8 cellular contexts compared by ENCODE assay signal in the genomic region with DNA sequence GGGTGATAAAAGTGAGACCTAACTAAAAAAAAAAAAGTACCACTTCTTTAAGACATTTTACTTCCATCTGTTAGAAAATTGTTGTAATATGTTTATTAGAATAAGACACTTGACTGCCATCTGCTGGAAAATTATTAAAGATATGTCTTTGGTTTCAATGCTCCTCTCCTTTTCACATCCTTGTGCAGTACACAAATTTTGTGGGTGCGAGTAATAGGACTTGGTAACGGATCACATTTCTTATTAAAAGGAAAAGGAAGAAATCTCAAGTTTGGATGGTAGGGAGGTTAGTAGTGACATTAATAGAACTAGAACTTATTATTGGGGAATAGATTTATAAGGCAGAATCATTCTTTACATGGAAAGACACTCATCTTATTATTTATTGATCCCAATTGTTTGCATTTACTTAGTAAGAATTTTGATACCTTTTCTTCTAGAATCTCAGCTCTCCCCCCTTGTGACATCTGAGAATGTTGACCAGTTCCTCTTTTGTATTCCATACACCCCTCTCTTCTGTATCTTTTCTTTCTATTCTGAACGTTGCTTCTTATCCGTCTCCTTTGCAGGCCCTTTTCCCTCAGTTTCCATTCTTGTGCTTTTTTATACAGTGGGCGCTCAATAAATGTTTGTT. TPM values are rescaled to one million over a fixed set of nuclear protein-coding genes. Genes with fewer than 3 reads are reported as not detected.
DNase-seq lines count a peak whose midpoint lies in the region; ATAC-seq and TF ChIP-seq lines count a peak whose summit lies in the region.

No MANE protein-coding gene starts in this region.

- peak overlapping the region; percentile 85 for H3K4me3 ChIP-seq in GM23248
- H3K4me3 ChIP-seq in mammary epithelial cell (replicated peaks in 1 of 3; ENCODE audit: insufficient read depth in 1 of 3, low read depth in 2 of 3, low read length in 3 of 3): peak overlapping the region in 1 of 3 experiments; percentile 56
- H3K4me3 ChIP-seq in lower leg skin (ENCODE audit: low read depth, poor library complexity, severe bottlenecking): peak overlapping the region; percentile 7

- H3K4me2 ChIP-seq in GM23248 (ENCODE audit: unreplicated experiment) (peak overlapping the region; percentile 98), mammary epithelial cell (ENCODE audit: insufficient read depth, low read depth, low read length) (peak overlapping the region; percentile 80)

- TF ChIP-seq CTCF in mammary epithelial cell (conservative IDR thresholded peaks at IDR 0.05 in 1 of 2, IDR thresholded peaks at IDR 0.05 in 1 of 2; ENCODE audit: extremely low read depth in 1 of 2, insufficient read depth in 1 of 2, low read depth in 1 of 2, low read length in 2 of 2): peak in 1 of 2 donors; percentile 47
- no peak for TF ChIP-seq CTCF in lower leg skin (IDR thresholded peaks at IDR 0.05)

- H3K4me1 ChIP-seq in GM23248 (ENCODE audit: insufficient read depth): peaks cover 12% of the 10 kb centered on the region
- peaks cover 24% of the 10 kb centered on the region for H3K4me1 ChIP-seq in mammary epithelial cell (ENCODE audit: insufficient read depth, low read length)

- DNase-seq in Caki2 (ENCODE audit: low read depth): peak; percentile 35
- peak; percentile 74 for DNase-seq in GM23248
- DNase-seq in NCI-H526 treated with DMSO at 0.1 percent for 48 hours (lab: John Stamatoyannopoulos, UW): peak; percentile 22
- DNase-seq in mammary epithelial cell: peak; percentile 50
- DNase-seq in lower leg skin (ENCODE audit: low spot score in 2 of 2): no peak
- no peak for DNase-seq in retina
- no peak for DNase-seq in COLO668 (lab: John Stamatoyannopoulos, UW; ENCODE audit: unreplicated experiment)

- peaks cover 16% of the 10 kb centered on the region for H3F3A ChIP-seq in GM23248 (ENCODE audit: insufficient read depth)

- H3K9ac ChIP-seq in GM23248 (peak overlapping the region; percentile 72), mammary epithelial cell (ENCODE audit: insufficient read depth, low read length) (no peak overlapping the region)

- H3K9me3 ChIP-seq in GM23248 (ENCODE audit: low read depth): no peaks in the 10 kb centered on the region
- no peaks in the 10 kb centered on the region for H3K9me3 ChIP-seq in mammary epithelial cell (replicated peaks; ENCODE audit: insufficient read depth, low read length)

- no peaks in the 10 kb centered on the region for H3K27me3 ChIP-seq in GM23248 (replicated peaks; ENCODE audit: insufficient read depth)
- H3K27me3 ChIP-seq in mammary epithelial cell (ENCODE audit: insufficient read depth, low read length): no peaks in the 10 kb centered on the region

- intact Hi-C loops in mammary epithelial cell (cut with micrococcal nuclease) (loop anchor here (1.0 to 10.0 kb wide), 7 partner anchors 80 to 535 kb away; a partner anchor contains a TSS), lower leg skin (cut with DNase I; ENCODE audit: low total_unique reads) (no loop called here)

- no peak for ATAC-seq in HG02610 (IDR thresholded peaks at IDR 0.05; ENCODE audit: unreplicated experiment)

- no peaks in the 10 kb centered on the region for H3K36me3 ChIP-seq in GM23248 (ENCODE audit: low read depth)
- H3K36me3 ChIP-seq in mammary epithelial cell (ENCODE audit: insufficient read depth, low read length): no peaks in the 10 kb centered on the region

- WGBS in GM23248 (ENCODE audit: low coverage in 1 of 2, low lambda C conversion rate in 2 of 2, missing lambda C conversion rate in 2 of 2), 2 experiments: 10 to 16% methylated on average over 5 of the region's 5 CpGs
- 49% methylated on average over 5 of the region's 5 CpGs for WGBS in mammary epithelial cell (ENCODE audit: low coverage, missing lambda C conversion rate)
- WGBS in lower leg skin, 2 donors: 19 to 21% methylated on average over 5 of the region's 5 CpGs

- dilution Hi-C loops in mammary epithelial cell (cut with HindIII; ENCODE audit: low sequenced_read_pairs): no loop called here

- no peaks in the 10 kb centered on the region for H4K20me1 ChIP-seq in GM23248 (ENCODE audit: insufficient read depth)
- H4K20me1 ChIP-seq in mammary epithelial cell (ENCODE audit: insufficient read depth, low read length): no peaks in the 10 kb centered on the region

- in situ Hi-C loops in Caki2 (cut with HindIII; ENCODE audit: low pct_unique_long_range_greater_than_20kb, low sequenced_read_pairs): no loop called here
- in situ Hi-C loops in GM23248 (cut with MboI): no loop called here
- in situ Hi-C loops in mammary epithelial cell (cut with MboI; ENCODE audit: low sequenced_read_pairs in 2 of 2): loop anchor here (10.0 to 25.0 kb wide), 2 partner anchors 77 to 174 kb away; no protein-coding TSS in a partner anchor

- peak overlapping the region; percentile 58 for H3K27ac ChIP-seq in GM23248
- peak overlapping the region; percentile 54 for H3K27ac ChIP-seq in mammary epithelial cell (ENCODE audit: insufficient read depth, low read depth, low read length)

- H2AFZ ChIP-seq in GM23248 (peak overlapping the region; percentile 85), mammary epithelial cell (ENCODE audit: low read depth, low read length) (peak overlapping the region; percentile 72)

- H3K79me2 ChIP-seq in GM23248 (ENCODE audit: insufficient read depth): no peaks in the 10 kb centered on the region
- no peaks in the 10 kb centered on the region for H3K79me2 ChIP-seq in mammary epithelial cell (ENCODE audit: insufficient read depth, low read length)

- no peak for TF ChIP-seq POLR2A in lower leg skin (IDR thresholded peaks at IDR 0.05)

- no peaks in the 10 kb centered on the region for H3K9me2 ChIP-seq in GM23248 (ENCODE audit: insufficient read depth)

- CTCF ChIA-PET in mammary epithelial cell (lab: Charles Lee; ENCODE audit: low non-redundant PET): no interaction called here

- BruUV-seq in mammary epithelial cell (replicated peaks; lab: Mats Ljungman, UMichigan): no TSS peak

RNA-seq across cellular contexts. Expression of a gene that starts 43.0 kb away (rescaled TPM):
- total RNA-seq in Caki2 (2014; rRNA removed; shearing (Covaris generic); ENCODE audit: low replicate concordance): 78.6 and 92.9 TPM in 2 replicates
- total RNA-seq in GM23248 (2014; rRNA removed; shearing (Covaris generic)): 5.8 and 16.3 TPM in 2 replicates
- polyA plus RNA-seq in GM23248 (2016; fragmentation: Nextera tagmentation; extraction: Ambion mirVana) (71.8 and 78.7 TPM in 2 replicates), mammary epithelial cell (40.1 TPM)
- total RNA-seq in mammary epithelial cell (10 to 100 TPM; 14.3 to 47.9 TPM), lower leg skin (10 to 100 TPM in 2 of 4 donors, 1 to 10 TPM in 2; 8.3 to 15.6 (median 10.3) TPM)
- 14.2 TPM for polyA minus RNA-seq in mammary epithelial cell

Comparison
In these comparisons a context has a peak if more than half of its experiments do, and no peak if none do; other contexts are left out.
1. DNase-seq: peak in Caki2 (single experiment), GM23248 (single experiment), NCI-H526 treated with DMSO at 0.1 percent for 48 hours (single experiment) and mammary epithelial cell (single experiment); none in lower leg skin (0 of 2), retina (single experiment) and COLO668 (single experiment).
2. in situ Hi-C loops: an anchor here in mammary epithelial cell (10.0 to 25.0 kb wide); none called in Caki2 and GM23248.